Comparison of ENCODE assay signal across 24 cellular contexts in the genomic region with DNA sequence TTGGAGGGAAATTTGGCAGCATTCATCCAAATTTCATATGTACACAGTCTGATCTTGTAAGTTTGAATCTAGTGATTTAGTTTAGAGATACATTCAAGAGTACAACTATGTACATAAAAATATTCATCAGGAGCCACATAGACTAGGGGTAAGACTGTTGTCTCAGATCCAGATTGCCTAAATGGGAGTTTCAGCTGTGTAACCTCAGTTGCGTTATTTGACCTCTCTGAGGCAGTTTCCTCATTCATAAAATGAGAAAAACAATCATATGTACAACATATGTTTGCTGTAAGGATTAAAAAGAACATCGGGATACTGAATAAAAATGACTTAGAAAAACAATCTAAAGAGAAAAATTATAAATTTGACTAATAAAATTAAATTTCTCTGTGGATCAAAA.
"Had no signal": no experiment of that assay in that cellular context is flagged by ENCODE, and none has a peak within 500 bp of the region (broad histone marks: within the 10 kb centered on the region; RNA-seq: fewer than 3 reads in every experiment).

No MANE protein-coding gene starts in this region.

- ATAC-seq: effector memory CD8-positive, alpha-beta T cell; esophagus mucosa; foreskin keratinocyte; gastrocnemius medialis; gastroesophageal sphincter; heart left ventricle; heart right ventricle had no signal

- H3K9me3 Mint-ChIP-seq: dendritic cell treated with granulocyte-macrophage colony-stimulating factor and Interleukin-4, amounts not matched to agents 40 ng/mL and 50 ng/mL, for 4 days; effector memory CD8-positive, alpha-beta T cell; endodermal cell had no signal

- DNase-seq: colonic mucosa; cortex of kidney; dermis blood vessel endothelial cell; dorsolateral prefrontal cortex; effector CD4-positive, alpha-beta T cell; effector CD8-positive, alpha-beta T cell; effector memory CD4-positive, alpha-beta T cell; effector memory CD8-positive, alpha-beta T cell; endodermal cell; erythroblast; esophagus squamous epithelium; foreskin keratinocyte; foreskin melanocyte; gastrocnemius medialis; glutamatergic neuron; head of caudate nucleus; heart left ventricle; heart right ventricle had no signal

- H3K9me3 ChIP-seq: colonic mucosa, esophagus muscularis mucosa, esophagus squamous epithelium, gastrocnemius medialis, gastroesophageal sphincter had no signal

- H3K4me3 ChIP-seq: colonic mucosa, coronary artery, dorsolateral prefrontal cortex, esophagus muscularis mucosa, esophagus squamous epithelium, gastrocnemius medialis, gastroesophageal sphincter, heart left ventricle, heart right ventricle had no signal

- H3K27ac ChIP-seq: colonic mucosa, coronary artery, dorsolateral prefrontal cortex, epithelial cell of prostate, esophagus muscularis mucosa, esophagus squamous epithelium, foreskin keratinocyte, gastrocnemius medialis, gastroesophageal sphincter, heart left ventricle, heart right ventricle had no signal

- H3K27ac Mint-ChIP-seq: dendritic cell treated with granulocyte-macrophage colony-stimulating factor and Interleukin-4, amounts not matched to agents 40 ng/mL and 50 ng/mL, for 4 days; effector memory CD8-positive, alpha-beta T cell; endodermal cell had no signal

- H3K4me1 ChIP-seq: colonic mucosa, esophagus muscularis mucosa, esophagus squamous epithelium, foreskin keratinocyte, gastrocnemius medialis, gastroesophageal sphincter, heart left ventricle, heart right ventricle had no signal

- H3K36me3 ChIP-seq: colonic mucosa, esophagus muscularis mucosa, esophagus squamous epithelium, gastrocnemius medialis, gastroesophageal sphincter, heart left ventricle, heart right ventricle had no signal

- H3K27me3 ChIP-seq: colonic mucosa, dorsolateral prefrontal cortex, esophagus muscularis mucosa, esophagus squamous epithelium, foreskin keratinocyte, gastrocnemius medialis, gastroesophageal sphincter, heart left ventricle, heart right ventricle had no signal
